In the genomic region with DNA sequence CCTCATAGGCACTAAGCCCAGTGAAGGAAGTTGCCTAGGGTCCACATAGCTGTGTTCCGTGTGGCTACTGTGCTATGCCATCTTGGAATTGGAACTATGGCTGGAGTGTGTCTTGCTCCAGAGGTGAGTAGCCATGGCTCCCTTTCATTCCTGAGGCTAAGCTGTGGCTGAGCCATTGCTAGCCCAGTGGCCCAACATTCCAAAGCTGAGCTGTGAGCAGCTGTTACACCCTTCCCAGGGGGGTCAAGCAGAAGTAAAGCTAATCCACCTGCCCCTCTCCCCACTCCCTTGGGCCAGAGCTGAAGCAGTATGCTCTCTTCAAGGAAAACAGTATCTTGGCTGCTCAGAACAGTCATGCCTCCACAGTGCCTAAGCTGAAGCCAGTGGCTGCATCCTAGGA, we compare ENCODE assay signal across 27 cellular contexts.
"Had no signal": no experiment of that assay in that cellular context is flagged by ENCODE, and none has a peak within 500 bp of the region (broad histone marks: within the 10 kb centered on the region; RNA-seq: fewer than 3 reads in every experiment).

No MANE protein-coding gene starts in this region.

- H3K4me3 ChIP-seq: gastroesophageal sphincter, heart left ventricle, hepatocyte, mucosa of descending colon, ovary, right lobe of liver, smooth muscle cell, suprapubic skin, transverse colon had no signal

- H3K4me2 ChIP-seq: hepatocyte, smooth muscle cell had no signal

- DNase-seq: cerebellar nuclear complex; cortex of kidney; effector memory CD8-positive, alpha-beta T cell; erythroblast; heart left ventricle; kidney; mesenchymal stem cell; mucosa of descending colon; naive thymus-derived CD8-positive, alpha-beta T cell; nephron progenitor cell; occipital lobe; ovary; retina; right lobe of liver; stimulated activated CD4-positive, alpha-beta T cell treated with anti-CD3 and anti-CD28 coated beads, Interleukin-12 subunit alpha, Interleukin-12 subunit beta, amount 100 ng/mL, for 4 hours; stimulated activated CD4-positive, alpha-beta T cell treated with anti-CD3 and anti-CD28 coated beads, Interleukin-1b, Interleukin-23, amount 100 ng/mL, for 48 hours; stimulated activated CD4-positive, alpha-beta T cell treated with anti-CD3 and anti-CD28 coated beads, Interleukin-4, amount 100 ng/mL, for 1 hour; stimulated activated CD8-positive, alpha-beta memory T cell treated with anti-CD3 and anti-CD28 coated beads, Interleukin-4, amount 100 ng/mL, for 48 hours; stimulated activated naive CD4-positive, alpha-beta T cell; stimulated activated naive CD8-positive, alpha-beta T cell treated with anti-CD3 and anti-CD28 coated beads, Interleukin-15, amount 100 ng/mL, for 72 hours; transverse colon had no signal

- ATAC-seq: effector memory CD8-positive, alpha-beta T cell; gastroesophageal sphincter; left lobe of liver; mucosa of descending colon; naive thymus-derived CD8-positive, alpha-beta T cell; right lobe of liver; stimulated activated naive CD8-positive, alpha-beta T cell treated with anti-CD3 and anti-CD28 coated beads, Interleukin-15, amount 100 ng/mL, for 72 hours had no signal

- H3K4me1 ChIP-seq: gastroesophageal sphincter, right lobe of liver, suprapubic skin, transverse colon had no signal

- H3K27me3 ChIP-seq: gastroesophageal sphincter, heart left ventricle, hepatocyte, ovary, right lobe of liver, suprapubic skin, transverse colon had no signal

- H3K27ac ChIP-seq: gastroesophageal sphincter, heart left ventricle, hepatocyte, ovary, right lobe of liver, suprapubic skin, transverse colon had no signal

- H3K36me3 ChIP-seq: gastroesophageal sphincter, ovary, right lobe of liver, suprapubic skin, transverse colon had no signal

- H2AFZ ChIP-seq: hepatocyte had no signal

- H3K9me3 ChIP-seq: mucosa of descending colon, ovary, right lobe of liver, suprapubic skin had no signal

- FAIRE-seq: endometrium, kidney had no signal
